2 cellular contexts compared by ENCODE assay signal in the genomic region with DNA sequence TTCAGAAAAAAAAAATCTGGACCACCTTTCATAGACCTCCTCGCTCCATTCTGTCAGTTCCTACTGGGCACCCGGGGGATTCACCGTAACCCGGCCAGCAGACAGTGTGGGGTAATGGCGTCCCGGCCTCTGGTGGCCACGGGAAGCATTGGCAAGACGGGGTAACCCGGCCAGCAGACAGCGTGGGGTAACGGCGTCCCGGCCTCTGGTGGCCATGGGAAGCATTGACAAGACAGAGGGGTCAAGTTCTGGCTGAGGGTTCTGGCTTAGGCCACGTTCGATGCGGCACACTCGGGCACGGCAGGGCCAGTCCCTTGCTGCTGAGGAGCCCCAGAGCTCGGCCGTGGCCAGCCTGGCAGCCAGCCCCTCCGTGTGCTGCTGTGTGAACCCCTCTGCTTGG.
TF ChIP-seq lines count a peak whose summit lies in the region.

No MANE protein-coding gene starts in this region.

TF ChIP-seq in HCT116, 20 proteins besides CTCF, POLR2A, EP300 and RAD21 (continued from another document):
- TF ChIP-seq, protein P1, sequence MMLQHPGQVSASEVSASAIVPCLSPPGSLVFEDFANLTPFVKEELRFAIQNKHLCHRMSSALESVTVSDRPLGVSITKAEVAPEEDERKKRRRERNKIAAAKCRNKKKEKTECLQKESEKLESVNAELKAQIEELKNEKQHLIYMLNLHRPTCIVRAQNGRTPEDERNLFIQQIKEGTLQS (IDR thresholded peaks at IDR 0.05): no peak
- TF ChIP-seq SP1 (IDR thresholded peaks at IDR 0.05; ENCODE audit: low read depth) (no peak), EZH2 (IDR thresholded peaks at IDR 0.05) (no peak), CEBPB (IDR thresholded peaks at IDR 0.05; ENCODE audit: low read depth) (no peak), SIN3A (IDR thresholded peaks at IDR 0.05; ENCODE audit: low read depth) (no peak)
- TF ChIP-seq, protein P2, sequence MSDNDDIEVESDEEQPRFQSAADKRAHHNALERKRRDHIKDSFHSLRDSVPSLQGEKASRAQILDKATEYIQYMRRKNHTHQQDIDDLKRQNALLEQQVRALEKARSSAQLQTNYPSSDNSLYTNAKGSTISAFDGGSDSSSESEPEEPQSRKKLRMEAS (IDR thresholded peaks at IDR 0.05): no peak
- TF ChIP-seq, protein P3, sequence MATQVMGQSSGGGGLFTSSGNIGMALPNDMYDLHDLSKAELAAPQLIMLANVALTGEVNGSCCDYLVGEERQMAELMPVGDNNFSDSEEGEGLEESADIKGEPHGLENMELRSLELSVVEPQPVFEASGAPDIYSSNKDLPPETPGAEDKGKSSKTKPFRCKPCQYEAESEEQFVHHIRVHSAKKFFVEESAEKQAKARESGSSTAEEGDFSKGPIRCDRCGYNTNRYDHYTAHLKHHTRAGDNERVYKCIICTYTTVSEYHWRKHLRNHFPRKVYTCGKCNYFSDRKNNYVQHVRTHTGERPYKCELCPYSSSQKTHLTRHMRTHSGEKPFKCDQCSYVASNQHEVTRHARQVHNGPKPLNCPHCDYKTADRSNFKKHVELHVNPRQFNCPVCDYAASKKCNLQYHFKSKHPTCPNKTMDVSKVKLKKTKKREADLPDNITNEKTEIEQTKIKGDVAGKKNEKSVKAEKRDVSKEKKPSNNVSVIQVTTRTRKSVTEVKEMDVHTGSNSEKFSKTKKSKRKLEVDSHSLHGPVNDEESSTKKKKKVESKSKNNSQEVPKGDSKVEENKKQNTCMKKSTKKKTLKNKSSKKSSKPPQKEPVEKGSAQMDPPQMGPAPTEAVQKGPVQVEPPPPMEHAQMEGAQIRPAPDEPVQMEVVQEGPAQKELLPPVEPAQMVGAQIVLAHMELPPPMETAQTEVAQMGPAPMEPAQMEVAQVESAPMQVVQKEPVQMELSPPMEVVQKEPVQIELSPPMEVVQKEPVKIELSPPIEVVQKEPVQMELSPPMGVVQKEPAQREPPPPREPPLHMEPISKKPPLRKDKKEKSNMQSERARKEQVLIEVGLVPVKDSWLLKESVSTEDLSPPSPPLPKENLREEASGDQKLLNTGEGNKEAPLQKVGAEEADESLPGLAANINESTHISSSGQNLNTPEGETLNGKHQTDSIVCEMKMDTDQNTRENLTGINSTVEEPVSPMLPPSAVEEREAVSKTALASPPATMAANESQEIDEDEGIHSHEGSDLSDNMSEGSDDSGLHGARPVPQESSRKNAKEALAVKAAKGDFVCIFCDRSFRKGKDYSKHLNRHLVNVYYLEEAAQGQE (IDR thresholded peaks at IDR 0.05; ENCODE audit: low read depth): no peak

TF ChIP-seq in WTC11, 78 proteins besides CTCF, POLR2A, EP300 and RAD21 (continued from another document):
- TF ChIP-seq, protein P4, sequence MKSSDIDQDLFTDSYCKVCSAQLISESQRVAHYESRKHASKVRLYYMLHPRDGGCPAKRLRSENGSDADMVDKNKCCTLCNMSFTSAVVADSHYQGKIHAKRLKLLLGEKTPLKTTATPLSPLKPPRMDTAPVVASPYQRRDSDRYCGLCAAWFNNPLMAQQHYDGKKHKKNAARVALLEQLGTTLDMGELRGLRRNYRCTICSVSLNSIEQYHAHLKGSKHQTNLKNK (CRISPR knock-in tag; IDR thresholded peaks at IDR 0.05): no peak
- no peak for TF ChIP-seq ETV6 (CRISPR knock-in tag; IDR thresholded peaks at IDR 0.05)
- no peak for TF ChIP-seq OVOL2 (CRISPR knock-in tag; IDR thresholded peaks at IDR 0.05; ENCODE audit: borderline replicate concordance)
- TF ChIP-seq NFE2L1 (CRISPR knock-in tag; IDR thresholded peaks at IDR 0.05): no peak
- TF ChIP-seq CREB1 (CRISPR knock-in tag; IDR thresholded peaks at IDR 0.05): no peak
- TF ChIP-seq, protein P5, sequence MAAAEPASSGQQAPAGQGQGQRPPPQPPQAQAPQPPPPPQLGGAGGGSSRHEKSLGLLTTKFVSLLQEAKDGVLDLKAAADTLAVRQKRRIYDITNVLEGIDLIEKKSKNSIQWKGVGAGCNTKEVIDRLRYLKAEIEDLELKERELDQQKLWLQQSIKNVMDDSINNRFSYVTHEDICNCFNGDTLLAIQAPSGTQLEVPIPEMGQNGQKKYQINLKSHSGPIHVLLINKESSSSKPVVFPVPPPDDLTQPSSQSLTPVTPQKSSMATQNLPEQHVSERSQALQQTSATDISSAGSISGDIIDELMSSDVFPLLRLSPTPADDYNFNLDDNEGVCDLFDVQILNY (CRISPR knock-in tag; IDR thresholded peaks at IDR 0.05): no peak
- TF ChIP-seq ZNF219 (CRISPR knock-in tag; IDR thresholded peaks at IDR 0.05; ENCODE audit: borderline replicate concordance): no peak
- TF ChIP-seq, protein P6, sequence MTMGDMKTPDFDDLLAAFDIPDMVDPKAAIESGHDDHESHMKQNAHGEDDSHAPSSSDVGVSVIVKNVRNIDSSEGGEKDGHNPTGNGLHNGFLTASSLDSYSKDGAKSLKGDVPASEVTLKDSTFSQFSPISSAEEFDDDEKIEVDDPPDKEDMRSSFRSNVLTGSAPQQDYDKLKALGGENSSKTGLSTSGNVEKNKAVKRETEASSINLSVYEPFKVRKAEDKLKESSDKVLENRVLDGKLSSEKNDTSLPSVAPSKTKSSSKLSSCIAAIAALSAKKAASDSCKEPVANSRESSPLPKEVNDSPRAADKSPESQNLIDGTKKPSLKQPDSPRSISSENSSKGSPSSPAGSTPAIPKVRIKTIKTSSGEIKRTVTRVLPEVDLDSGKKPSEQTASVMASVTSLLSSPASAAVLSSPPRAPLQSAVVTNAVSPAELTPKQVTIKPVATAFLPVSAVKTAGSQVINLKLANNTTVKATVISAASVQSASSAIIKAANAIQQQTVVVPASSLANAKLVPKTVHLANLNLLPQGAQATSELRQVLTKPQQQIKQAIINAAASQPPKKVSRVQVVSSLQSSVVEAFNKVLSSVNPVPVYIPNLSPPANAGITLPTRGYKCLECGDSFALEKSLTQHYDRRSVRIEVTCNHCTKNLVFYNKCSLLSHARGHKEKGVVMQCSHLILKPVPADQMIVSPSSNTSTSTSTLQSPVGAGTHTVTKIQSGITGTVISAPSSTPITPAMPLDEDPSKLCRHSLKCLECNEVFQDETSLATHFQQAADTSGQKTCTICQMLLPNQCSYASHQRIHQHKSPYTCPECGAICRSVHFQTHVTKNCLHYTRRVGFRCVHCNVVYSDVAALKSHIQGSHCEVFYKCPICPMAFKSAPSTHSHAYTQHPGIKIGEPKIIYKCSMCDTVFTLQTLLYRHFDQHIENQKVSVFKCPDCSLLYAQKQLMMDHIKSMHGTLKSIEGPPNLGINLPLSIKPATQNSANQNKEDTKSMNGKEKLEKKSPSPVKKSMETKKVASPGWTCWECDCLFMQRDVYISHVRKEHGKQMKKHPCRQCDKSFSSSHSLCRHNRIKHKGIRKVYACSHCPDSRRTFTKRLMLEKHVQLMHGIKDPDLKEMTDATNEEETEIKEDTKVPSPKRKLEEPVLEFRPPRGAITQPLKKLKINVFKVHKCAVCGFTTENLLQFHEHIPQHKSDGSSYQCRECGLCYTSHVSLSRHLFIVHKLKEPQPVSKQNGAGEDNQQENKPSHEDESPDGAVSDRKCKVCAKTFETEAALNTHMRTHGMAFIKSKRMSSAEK (CRISPR knock-in tag; IDR thresholded peaks at IDR 0.05; ENCODE audit: borderline replicate concordance): no peak
- TF ChIP-seq MYBL2 (CRISPR knock-in tag; IDR thresholded peaks at IDR 0.05): no peak
- TF ChIP-seq, protein P7, sequence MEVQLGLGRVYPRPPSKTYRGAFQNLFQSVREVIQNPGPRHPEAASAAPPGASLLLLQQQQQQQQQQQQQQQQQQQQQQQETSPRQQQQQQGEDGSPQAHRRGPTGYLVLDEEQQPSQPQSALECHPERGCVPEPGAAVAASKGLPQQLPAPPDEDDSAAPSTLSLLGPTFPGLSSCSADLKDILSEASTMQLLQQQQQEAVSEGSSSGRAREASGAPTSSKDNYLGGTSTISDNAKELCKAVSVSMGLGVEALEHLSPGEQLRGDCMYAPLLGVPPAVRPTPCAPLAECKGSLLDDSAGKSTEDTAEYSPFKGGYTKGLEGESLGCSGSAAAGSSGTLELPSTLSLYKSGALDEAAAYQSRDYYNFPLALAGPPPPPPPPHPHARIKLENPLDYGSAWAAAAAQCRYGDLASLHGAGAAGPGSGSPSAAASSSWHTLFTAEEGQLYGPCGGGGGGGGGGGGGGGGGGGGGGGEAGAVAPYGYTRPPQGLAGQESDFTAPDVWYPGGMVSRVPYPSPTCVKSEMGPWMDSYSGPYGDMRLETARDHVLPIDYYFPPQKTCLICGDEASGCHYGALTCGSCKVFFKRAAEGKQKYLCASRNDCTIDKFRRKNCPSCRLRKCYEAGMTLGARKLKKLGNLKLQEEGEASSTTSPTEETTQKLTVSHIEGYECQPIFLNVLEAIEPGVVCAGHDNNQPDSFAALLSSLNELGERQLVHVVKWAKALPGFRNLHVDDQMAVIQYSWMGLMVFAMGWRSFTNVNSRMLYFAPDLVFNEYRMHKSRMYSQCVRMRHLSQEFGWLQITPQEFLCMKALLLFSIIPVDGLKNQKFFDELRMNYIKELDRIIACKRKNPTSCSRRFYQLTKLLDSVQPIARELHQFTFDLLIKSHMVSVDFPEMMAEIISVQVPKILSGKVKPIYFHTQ (CRISPR knock-in tag; IDR thresholded peaks at IDR 0.05): no peak
- no peak for TF ChIP-seq NFATC4 (CRISPR knock-in tag; IDR thresholded peaks at IDR 0.05)
